In genomic region chr6:47366335-47366879, GRCh38 we compare ENCODE assay signal across 18 cellular contexts. TPM values are rescaled to one million over a fixed set of nuclear protein-coding genes. Genes with fewer than 3 reads are reported as not detected.
DNase-seq lines count a peak whose midpoint lies in the region; ATAC-seq, FAIRE-seq and TF ChIP-seq lines count a peak whose summit lies in the region.
"Had no signal": no experiment of that assay in that cellular context is flagged by ENCODE, and none has a peak within 500 bp of the region (broad histone marks: within the 10 kb centered on the region; RNA-seq: fewer than 3 reads in every experiment).

No MANE protein-coding gene starts in this region.

- 90% methylated on average over 2 of the region's 2 CpGs for WGBS in A549 (ENCODE audit: missing lambda C conversion rate)

- peak overlapping the region in 1 of 2 experiments; percentile 37; a peak in 2 of 6 replicates for H3K27ac ChIP-seq in A549
- H3K27ac ChIP-seq in RWPE2 (ENCODE audit: poor library complexity, severe bottlenecking): no peak overlapping the region
- H3K27ac ChIP-seq: BLaER1 treated with 17β-estradiol and CSF1 and Interleukin-3, amounts not matched to agents 10 nM and 100 nM; GM23248; HL-60; KMS-11 had no signal

- H3K27me3 ChIP-seq in RWPE2 (ENCODE audit: insufficient read depth, poor library complexity, severe bottlenecking): no peaks in the 10 kb centered on the region
- H3K27me3 ChIP-seq: BLaER1 treated with 17β-estradiol and CSF1 and Interleukin-3, amounts not matched to agents 10 nM and 100 nM had no signal

- CTCF ChIA-PET in A549 (lab: Yijun Ruan, JAX): no interaction called here

- TF ChIP-seq RAD21 in A549 (conservative IDR thresholded peaks at IDR 0.05 in 1 of 2, IDR thresholded peaks at IDR 0.05 in 1 of 2): no peak

- H3K9me3 ChIP-seq in A549: no peaks in the 10 kb centered on the region
- no peaks in the 10 kb centered on the region for H3K9me3 ChIP-seq in RWPE2 (ENCODE audit: severe bottlenecking)

- no peak for FAIRE-seq in A549 (lab: Jason Lieb, UNC)
- FAIRE-seq: G401.6, GM12892, H54 had no signal

- TF ChIP-seq EP300 in A549 (IDR thresholded peaks at IDR 0.05): no peak

- no peak overlapping the region for H3K4me3 ChIP-seq in A549
- no peak overlapping the region for H3K4me3 ChIP-seq in RWPE2 (ENCODE audit: severe bottlenecking)
- no peak overlapping the region for H3K4me3 ChIP-seq in epithelial cell of esophagus (ENCODE audit: low read length)
- H3K4me3 ChIP-seq: BLaER1 treated with 17β-estradiol and CSF1 and Interleukin-3, amounts not matched to agents 10 nM and 100 nM; GM23248 had no signal

- TF ChIP-seq POLR2A in A549 (IDR thresholded peaks at IDR 0.05; ENCODE audit: low read length): no peak

- POLR2A ChIA-PET in A549 (lab: Yijun Ruan, JAX): no interaction called here

- no peak for TF ChIP-seq CTCF in A549 (IDR thresholded peaks at IDR 0.05)
- TF ChIP-seq CTCF in RWPE2 (IDR thresholded peaks at IDR 0.05; ENCODE audit: poor library complexity, severe bottlenecking): no peak
- TF ChIP-seq CTCF in epithelial cell of esophagus (IDR thresholded peaks at IDR 0.05; ENCODE audit: insufficient read depth, low read depth, low read length, missing control alignments): no peak

- H3K36me3 ChIP-seq in RWPE2 (ENCODE audit: low read depth): no peaks in the 10 kb centered on the region
- H3K36me3 ChIP-seq: BLaER1 treated with 17β-estradiol and CSF1 and Interleukin-3, amounts not matched to agents 10 nM and 100 nM had no signal

- peak overlapping the region; percentile 13; the same call in 1 of the 3 replicates for H3K4me2 ChIP-seq in A549
- H3K4me2 ChIP-seq: BLaER1 treated with 17β-estradiol and CSF1 and Interleukin-3, amounts not matched to agents 10 nM and 100 nM; KMS-11 had no signal

- peaks cover 31% of the 10 kb centered on the region for H3K4me1 ChIP-seq in A549
- no peaks in the 10 kb centered on the region for H3K4me1 ChIP-seq in RWPE2 (ENCODE audit: insufficient read depth, poor library complexity, severe bottlenecking)
- H3K4me1 ChIP-seq: BLaER1 treated with 17β-estradiol and CSF1 and Interleukin-3, amounts not matched to agents 10 nM and 100 nM had no signal

- ATAC-seq in A549: no peak
- ATAC-seq in RWPE2 (ENCODE audit: low read depth): peak; percentile 45; the same call in 2 of the 3 replicates
- no peak for ATAC-seq in GM18520 (IDR thresholded peaks at IDR 0.05; ENCODE audit: unreplicated experiment)

- no peak for DNase-seq in A549 (ENCODE audit: low read depth in 1 of 2, low spot score in 1 of 2)
- DNase-seq in HS-5 (ENCODE audit: low read depth): peak; percentile 22
- no peak for DNase-seq in RWPE2 (ENCODE audit: low spot score)
- peak; percentile 8 for DNase-seq in epithelial cell of esophagus (ENCODE audit: low read depth)
- no peak for DNase-seq in NCI-H774 (lab: John Stamatoyannopoulos, UW)
- no peak for DNase-seq in GM19238 (ENCODE audit: insufficient read length, low spot score)
- DNase-seq: 8988T; ACHN; CD4-positive, CD25-positive, alpha-beta regulatory T cell; DMS79; GM23248 had no signal

TF ChIP-seq in A549, 52 proteins besides CTCF, POLR2A, EP300 and RAD21:
- TF ChIP-seq RNF2 (IDR thresholded peaks at IDR 0.05; ENCODE audit: borderline replicate concordance, low read depth) (no peak), EHF (CRISPR knock-in tag; IDR thresholded peaks at IDR 0.05) (no peak), HOXB13 (CRISPR knock-in tag; IDR thresholded peaks at IDR 0.05; ENCODE audit: low read depth) (no peak), PHF8 (IDR thresholded peaks at IDR 0.05; ENCODE audit: borderline replicate concordance, low read depth) (no peak), CEBPB (IDR thresholded peaks at IDR 0.05) (no peak)

RNA-seq across cellular contexts. Expression of gene TNFRSF21, which starts 56.7 kb away (rescaled TPM):
- 14.1 and 15.2 TPM in 2 replicates for polyA plus RNA-seq in A549 (2011; rRNA removed)
- polyA plus RNA-seq in A549 (2012; cell fraction: cytosol; rRNA removed): 10.6 and 12.3 TPM in 2 replicates
- 8.0 and 8.9 TPM in 2 replicates for polyA plus RNA-seq in A549 (2012; cell fraction: nucleus; rRNA removed)
- polyA plus RNA-seq in A549 (2017; fragmentation: RNase III; extraction: RNeasy Plus Mini Kit Qiagen cat#74134 plus additional on column Dnase treatment): 14.3 to 16.1 TPM (median 15.6 TPM) in 3 replicates
- polyA minus RNA-seq in A549 (2011; rRNA and poly(A)+ RNA removed): 30.7 and 31.7 TPM in 2 replicates
- polyA plus RNA-seq: CD4-positive, CD25-positive, alpha-beta regulatory T cell had no signal

Comparison
In these comparisons a context has a peak if more than half of its experiments do, and no peak if none do; other contexts are left out.
1. DNase-seq: peak in HS-5 (single experiment) and epithelial cell of esophagus (single experiment); none in A549 (0 of 2), RWPE2 (single experiment), NCI-H774 (single experiment) and GM19238 (single experiment).